ENCODE assay signal across 1 cellular context in genomic region chr20:52847029-52847660, GRCh38.
TF ChIP-seq lines count a peak whose summit lies in the region.

No MANE protein-coding gene starts in this region.

TF ChIP-seq in GM23338, 12 proteins besides CTCF, POLR2A, EP300 and RAD21:
- TF ChIP-seq EZH2phosphoT487 (IDR thresholded peaks at IDR 0.05; ENCODE audit: unreplicated experiment), result no peak
- no peak for TF ChIP-seq NANOG (IDR thresholded peaks at IDR 0.05; ENCODE audit: borderline replicate concordance)
- TF ChIP-seq ZNF331 (CRISPR knock-in tag; IDR thresholded peaks at IDR 0.05; ENCODE audit: low read depth), result no peak
- no peak for TF ChIP-seq CREB1 (CRISPR knock-in tag; IDR thresholded peaks at IDR 0.05; ENCODE audit: low read depth)
- no peak for TF ChIP-seq ZNF462 (CRISPR knock-in tag; IDR thresholded peaks at IDR 0.05)
- TF ChIP-seq REST (IDR thresholded peaks at IDR 0.05; ENCODE audit: unreplicated experiment), result no peak
- no peak for TF ChIP-seq STAT1 (IDR thresholded peaks at IDR 0.05; ENCODE audit: unreplicated experiment)
- no peak for TF ChIP-seq ZNF114 (CRISPR knock-in tag; IDR thresholded peaks at IDR 0.05)
- no peak for TF ChIP-seq POLR2AphosphoS5 (IDR thresholded peaks at IDR 0.05; ENCODE audit: low read depth)
